ENCODE assay signal across 10 cellular contexts in genomic region chr10:110873951-110874350, GRCh38. TPM values are rescaled to one million over a fixed set of nuclear protein-coding genes. Genes with fewer than 3 reads are reported as not detected.
A peak's percentile ranks its signal among the peaks of the same experiment; 100 is the strongest.
DNase-seq lines count a peak whose midpoint lies in the region; ATAC-seq, FAIRE-seq and TF ChIP-seq lines count a peak whose summit lies in the region.
"Had no signal": no experiment of that assay in that cellular context is flagged by ENCODE, and none has a peak within 500 bp of the region (broad histone marks: within the 10 kb centered on the region; RNA-seq: fewer than 3 reads in every experiment).

No MANE protein-coding gene starts in this region.

- intact Hi-C loops in activated CD4-positive, alpha-beta T cell treated with anti-CD3 and anti-CD28 coated beads for 36 hours (cut with DNase I, micrococcal nuclease): loop anchor here (2.0 to 10.0 kb wide), 6 partner anchors 19 to 662 kb away; partner anchors contain the start of genes BBIP1 (in 1 of the 2) and SHOC2 (in 1 of the 2)
- intact Hi-C loops in activated T-helper 1 cell treated with anti-CD3 and anti-CD28 coated beads, Interleukin-12 subunit alpha, Interleukin-12 subunit beta, Interleukin-2, Interleukin-4 antibody, amounts not matched to agents 30 ng/mL and 10 ng/mL and 1 ng/mL, durations not matched to agents 14 hours and 24 hours and 36 hours (cut with micrococcal nuclease): loop anchor here (1.0 to 5.0 kb wide), 5 partner anchors 9 to 572 kb away; partner anchors contain the start of gene SMNDC1

- peak overlapping the region; percentile 87 for H3K4me3 Mint-ChIP-seq in activated CD4-positive, alpha-beta T cell treated with anti-CD3 and anti-CD28 coated beads for 36 hours
- H3K4me3 Mint-ChIP-seq in activated T-helper 1 cell treated with anti-CD3 and anti-CD28 coated beads, Interleukin-12 subunit alpha, Interleukin-12 subunit beta, Interleukin-2, Interleukin-4 antibody, amounts not matched to agents 30 ng/mL and 10 ng/mL and 1 ng/mL, durations not matched to agents 14 hours and 24 hours and 36 hours: peak overlapping the region; percentile 79

- H3K36me3 Mint-ChIP-seq in activated CD4-positive, alpha-beta T cell treated with anti-CD3 and anti-CD28 coated beads for 36 hours (ENCODE audit: low read depth): peaks cover 16% of the 10 kb centered on the region
- peaks cover 26% of the 10 kb centered on the region for H3K36me3 Mint-ChIP-seq in activated T-helper 1 cell treated with anti-CD3 and anti-CD28 coated beads, Interleukin-12 subunit alpha, Interleukin-12 subunit beta, Interleukin-2, Interleukin-4 antibody, amounts not matched to agents 30 ng/mL and 10 ng/mL and 1 ng/mL, durations not matched to agents 14 hours and 24 hours and 36 hours (ENCODE audit: low read depth)

- CTCF ChIA-PET in activated CD4-positive, alpha-beta T cell treated with anti-CD3 and anti-CD28 coated beads for 36 hours (lab: Charles Lee): interaction anchor here (1.7 kb wide), 1 partner anchor 9 kb away, joined by 7 read pairs; no protein-coding TSS in a partner anchor

- no peaks in the 10 kb centered on the region for H3K9me1 ChIP-seq in keratinocyte (ENCODE audit: control insufficient read depth, extremely low read depth, insufficient read depth, low read length)

- H3K9ac ChIP-seq in keratinocyte (ENCODE audit: control insufficient read depth, extremely low read depth, insufficient read depth, low read length) (peak overlapping the region; percentile 89), subcutaneous abdominal adipose tissue (ENCODE audit: low read length in 5 of 5) (peak overlapping the region; percentile 39 to 87 (median 71))

- H3K27ac ChIP-seq in keratinocyte (ENCODE audit: control insufficient read depth, insufficient read depth, low read length) (peak overlapping the region; percentile 93), subcutaneous abdominal adipose tissue (ENCODE audit: low read depth, low read length) (peak overlapping the region; percentile 89)
- H3K27ac ChIP-seq: C4-2B had no signal

- H3K9me3 ChIP-seq in keratinocyte (ENCODE audit: control insufficient read depth, low read depth, low read length) (no peaks in the 10 kb centered on the region), subcutaneous abdominal adipose tissue (ENCODE audit: control insufficient read depth in 5 of 5, low read length in 5 of 5) (no peaks in the 10 kb centered on the region)

- H4K20me1 ChIP-seq in keratinocyte (ENCODE audit: control insufficient read depth, extremely low read depth, insufficient read depth, low read length): no peaks in the 10 kb centered on the region

- H3K9me3 Mint-ChIP-seq in activated CD4-positive, alpha-beta T cell treated with anti-CD3 and anti-CD28 coated beads for 36 hours (ENCODE audit: low read depth): no peaks in the 10 kb centered on the region
- H3K9me3 Mint-ChIP-seq in activated T-helper 1 cell treated with anti-CD3 and anti-CD28 coated beads, Interleukin-12 subunit alpha, Interleukin-12 subunit beta, Interleukin-2, Interleukin-4 antibody, amounts not matched to agents 30 ng/mL and 10 ng/mL and 1 ng/mL, durations not matched to agents 14 hours and 24 hours and 36 hours: no peaks in the 10 kb centered on the region

- H3K27me3 ChIP-seq in keratinocyte (ENCODE audit: control insufficient read depth, extremely low read depth, insufficient read depth, low read length) (no peaks in the 10 kb centered on the region), subcutaneous abdominal adipose tissue (ENCODE audit: control insufficient read depth in 5 of 5, insufficient read depth in 4 of 5, low read length in 5 of 5) (no peaks in the 10 kb centered on the region)

- H3K4me1 ChIP-seq in keratinocyte (ENCODE audit: control insufficient read depth, extremely low read depth, insufficient read depth, low read length) (peaks cover 11% of the 10 kb centered on the region), subcutaneous abdominal adipose tissue (ENCODE audit: control insufficient read depth in 5 of 5, insufficient read depth in 5 of 5, low read length in 5 of 5) (peaks cover 7 to 34% (median 30%) of the 10 kb centered on the region in 5 donors)

- H3K4me1 Mint-ChIP-seq in activated CD4-positive, alpha-beta T cell treated with anti-CD3 and anti-CD28 coated beads for 36 hours: peaks cover 60% of the 10 kb centered on the region
- H3K4me1 Mint-ChIP-seq in activated T-helper 1 cell treated with anti-CD3 and anti-CD28 coated beads, Interleukin-12 subunit alpha, Interleukin-12 subunit beta, Interleukin-2, Interleukin-4 antibody, amounts not matched to agents 30 ng/mL and 10 ng/mL and 1 ng/mL, durations not matched to agents 14 hours and 24 hours and 36 hours (ENCODE audit: low read depth): peaks cover 65% of the 10 kb centered on the region

- peak overlapping the region; percentile 94 for H3K4me2 ChIP-seq in keratinocyte (ENCODE audit: control insufficient read depth, extremely low read depth, insufficient read depth, low read depth, low read length)

- H3K27ac Mint-ChIP-seq in activated CD4-positive, alpha-beta T cell treated with anti-CD3 and anti-CD28 coated beads for 36 hours: peak overlapping the region; percentile 88
- H3K27ac Mint-ChIP-seq in activated T-helper 1 cell treated with anti-CD3 and anti-CD28 coated beads, Interleukin-12 subunit alpha, Interleukin-12 subunit beta, Interleukin-2, Interleukin-4 antibody, amounts not matched to agents 30 ng/mL and 10 ng/mL and 1 ng/mL, durations not matched to agents 14 hours and 24 hours and 36 hours: no peak overlapping the region

- ATAC-seq in activated CD4-positive, alpha-beta T cell treated with anti-CD3 and anti-CD28 coated beads for 36 hours: no peak
- no peak for ATAC-seq in HG03432 (IDR thresholded peaks at IDR 0.05; ENCODE audit: unreplicated experiment)
- ATAC-seq in activated CD4-positive, CD25-positive, alpha-beta regulatory T cell treated with anti-CD3 and anti-CD28 coated beads, Interleukin-2, amount 50 U/mL, for 24 hours: no peak

- no peaks in the 10 kb centered on the region for H3K27me3 Mint-ChIP-seq in activated CD4-positive, alpha-beta T cell treated with anti-CD3 and anti-CD28 coated beads for 36 hours
- no peaks in the 10 kb centered on the region for H3K27me3 Mint-ChIP-seq in activated T-helper 1 cell treated with anti-CD3 and anti-CD28 coated beads, Interleukin-12 subunit alpha, Interleukin-12 subunit beta, Interleukin-2, Interleukin-4 antibody, amounts not matched to agents 30 ng/mL and 10 ng/mL and 1 ng/mL, durations not matched to agents 14 hours and 24 hours and 36 hours (ENCODE audit: insufficient read depth)

- H3K4me3 ChIP-seq in keratinocyte (ENCODE audit: control insufficient read depth in 2 of 3, extremely low read depth in 1 of 3, insufficient read depth in 2 of 3, low read depth in 1 of 3, low read length in 3 of 3) (peak overlapping the region; percentile 87 to 91 (median 90)), subcutaneous abdominal adipose tissue (ENCODE audit: low read depth in 1 of 5, low read length in 5 of 5) (peak overlapping the region; percentile 79 to 87 (median 85))

- peaks cover 2 to 3% of the 10 kb centered on the region in 2 experiments for H3K36me3 ChIP-seq in keratinocyte (ENCODE audit: control insufficient read depth in 2 of 2, extremely low read depth in 1 of 2, insufficient read depth in 2 of 2, low read length in 2 of 2)
- peaks cover 0 to 13% (median 4%) of the 10 kb centered on the region in 5 donors for H3K36me3 ChIP-seq in subcutaneous abdominal adipose tissue (ENCODE audit: control insufficient read depth in 5 of 5, insufficient read depth in 5 of 5, low read length in 5 of 5)

- no peak for DNase-seq in activated CD4-positive, alpha-beta T cell treated with anti-CD3 and anti-CD28 coated beads for 36 hours
- no peak for DNase-seq in activated CD4-positive, alpha-beta T cell treated with anti-CD3 and anti-CD28 coated beads for 4 hours
- no peak for DNase-seq in activated T-helper 1 cell treated with anti-CD3 and anti-CD28 coated beads, Interleukin-12 subunit alpha, Interleukin-12 subunit beta, Interleukin-2, Interleukin-4 antibody, amounts not matched to agents 30 ng/mL and 10 ng/mL and 1 ng/mL, durations not matched to agents 14 hours and 24 hours and 36 hours (ENCODE audit: low spot score)
- DNase-seq in keratinocyte (ENCODE audit: low read depth, low spot score): no peak
- DNase-seq in glomerular visceral epithelial cell (ENCODE audit: extremely low spot score): no peak
- DNase-seq: caudate nucleus had no signal

- peaks cover 17% of the 10 kb centered on the region for H3K79me2 ChIP-seq in keratinocyte (ENCODE audit: control insufficient read depth, insufficient read depth, low read length)

- no peak for TF ChIP-seq CTCF in keratinocyte (optimal IDR thresholded peaks at IDR 0.05 in 1 of 3, IDR thresholded peaks at IDR 0.05 in 1 of 3, conservative IDR thresholded peaks at IDR 0.05 in 1 of 3; ENCODE audit: extremely low read depth in 1 of 3, insufficient read depth in 2 of 3, low read length in 3 of 3)

- no peak for FAIRE-seq in keratinocyte (lab: Jason Lieb, UNC)

- dilution Hi-C loops in keratinocyte (cut with MboI; ENCODE audit: extremely low pct_ligation_motif_present, low sequenced_read_pairs): no loop called here

- peak overlapping the region; percentile 28 for H2AFZ ChIP-seq in keratinocyte (ENCODE audit: control insufficient read depth, low read length)

- POLR2A ChIA-PET in activated CD4-positive, alpha-beta T cell treated with anti-CD3 and anti-CD28 coated beads for 36 hours (lab: Charles Lee): interaction anchor here (0.8 to 1.1 kb wide), 2 partner anchors 13 to 16 kb away, joined by 3 read pairs; no protein-coding TSS in a partner anchor

RNA-seq across cellular contexts. Expression of gene PDCD4, which starts 2.2 kb away (rescaled TPM):
- total RNA-seq in activated CD4-positive, alpha-beta T cell treated with anti-CD3 and anti-CD28 coated beads for 36 hours: 100 to 1,000 TPM in 1 of 2 experiments, 10 to 100 TPM in 1; 69.8 to 125 TPM
- total RNA-seq in activated T-helper 1 cell treated with anti-CD3 and anti-CD28 coated beads, Interleukin-12 subunit alpha, Interleukin-12 subunit beta, Interleukin-2, Interleukin-4 antibody, amounts not matched to agents 30 ng/mL and 10 ng/mL and 1 ng/mL, durations not matched to agents 14 hours and 24 hours and 36 hours: 46.1 and 51.8 TPM in 2 replicates
- polyA plus RNA-seq in keratinocyte: 63.1 to 146 TPM (median 99.7 TPM) in 3 replicates
- 334 TPM for polyA plus RNA-seq in keratinocyte (2011; ENCODE audit: low read depth)
- 60.6 and 83.9 TPM in 2 replicates for polyA plus RNA-seq in keratinocyte (2011; cell fraction: cytosol; rRNA removed)
- 75.6 and 156 TPM in 2 replicates for polyA plus RNA-seq in keratinocyte (2011; cell fraction: nucleus; rRNA removed)
- 80.0 and 198 TPM in 2 replicates for polyA plus RNA-seq in keratinocyte (2012; ENCODE audit: low replicate concordance)
- 8.4 to 29.0 TPM (median 14.0 TPM) in 3 replicates for polyA minus RNA-seq in keratinocyte
- 27.0 TPM for polyA minus RNA-seq in keratinocyte (2011; cell fraction: cytosol; rRNA and poly(A)+ RNA removed)
- polyA minus RNA-seq in keratinocyte (2011; cell fraction: nucleus; rRNA and poly(A)+ RNA removed): 37.1 and 90.1 TPM in 2 replicates

RNA-seq across cellular contexts. Expression of gene BBIP1, which starts 45.0 kb away (rescaled TPM):
- total RNA-seq in activated CD4-positive, alpha-beta T cell treated with anti-CD3 and anti-CD28 coated beads for 36 hours: 10 to 100 TPM; 34.3 to 48.8 TPM
- 31.0 and 36.3 TPM in 2 replicates for total RNA-seq in activated T-helper 1 cell treated with anti-CD3 and anti-CD28 coated beads, Interleukin-12 subunit alpha, Interleukin-12 subunit beta, Interleukin-2, Interleukin-4 antibody, amounts not matched to agents 30 ng/mL and 10 ng/mL and 1 ng/mL, durations not matched to agents 14 hours and 24 hours and 36 hours
- 12.8 to 30.4 TPM (median 13.9 TPM) in 3 replicates for polyA plus RNA-seq in keratinocyte
- polyA plus RNA-seq in keratinocyte (2011; ENCODE audit: low read depth): 38.6 TPM
- 12.0 and 26.0 TPM in 2 replicates for polyA plus RNA-seq in keratinocyte (2011; cell fraction: cytosol; rRNA removed)
- polyA plus RNA-seq in keratinocyte (2011; cell fraction: nucleus; rRNA removed): 9.2 and 14.1 TPM in 2 replicates
- polyA plus RNA-seq in keratinocyte (2012; ENCODE audit: low replicate concordance): 15.0 and 23.7 TPM in 2 replicates
- polyA minus RNA-seq in keratinocyte: 2.4 to 22.3 TPM (median 4.6 TPM) in 3 replicates
- polyA minus RNA-seq in keratinocyte (2011; cell fraction: cytosol; rRNA and poly(A)+ RNA removed): 6.5 TPM
- 2.7 and 3.0 TPM in 2 replicates for polyA minus RNA-seq in keratinocyte (2011; cell fraction: nucleus; rRNA and poly(A)+ RNA removed)

RNA-seq across cellular contexts. Expression of gene SHOC2, which starts 45.5 kb away (rescaled TPM):
- total RNA-seq in activated CD4-positive, alpha-beta T cell treated with anti-CD3 and anti-CD28 coated beads for 36 hours: 10 to 100 TPM; 31.3 to 40.4 TPM
- total RNA-seq in activated T-helper 1 cell treated with anti-CD3 and anti-CD28 coated beads, Interleukin-12 subunit alpha, Interleukin-12 subunit beta, Interleukin-2, Interleukin-4 antibody, amounts not matched to agents 30 ng/mL and 10 ng/mL and 1 ng/mL, durations not matched to agents 14 hours and 24 hours and 36 hours: 44.2 and 50.7 TPM in 2 replicates
- polyA plus RNA-seq in keratinocyte: 16.8 to 27.7 TPM (median 21.2 TPM) in 3 replicates
- polyA plus RNA-seq in keratinocyte (2011; ENCODE audit: low read depth): 22.6 TPM
- polyA plus RNA-seq in keratinocyte (2011; cell fraction: cytosol; rRNA removed): 14.8 and 30.0 TPM in 2 replicates
- 18.0 and 23.4 TPM in 2 replicates for polyA plus RNA-seq in keratinocyte (2011; cell fraction: nucleus; rRNA removed)
- 19.7 and 21.8 TPM in 2 replicates for polyA plus RNA-seq in keratinocyte (2012; ENCODE audit: low replicate concordance)
- 12.0 to 38.5 TPM (median 22.2 TPM) in 3 replicates for polyA minus RNA-seq in keratinocyte
- polyA minus RNA-seq in keratinocyte (2011; cell fraction: cytosol; rRNA and poly(A)+ RNA removed): 29.0 TPM
- 30.6 and 58.2 TPM in 2 replicates for polyA minus RNA-seq in keratinocyte (2011; cell fraction: nucleus; rRNA and poly(A)+ RNA removed)
